In the genomic region with DNA sequence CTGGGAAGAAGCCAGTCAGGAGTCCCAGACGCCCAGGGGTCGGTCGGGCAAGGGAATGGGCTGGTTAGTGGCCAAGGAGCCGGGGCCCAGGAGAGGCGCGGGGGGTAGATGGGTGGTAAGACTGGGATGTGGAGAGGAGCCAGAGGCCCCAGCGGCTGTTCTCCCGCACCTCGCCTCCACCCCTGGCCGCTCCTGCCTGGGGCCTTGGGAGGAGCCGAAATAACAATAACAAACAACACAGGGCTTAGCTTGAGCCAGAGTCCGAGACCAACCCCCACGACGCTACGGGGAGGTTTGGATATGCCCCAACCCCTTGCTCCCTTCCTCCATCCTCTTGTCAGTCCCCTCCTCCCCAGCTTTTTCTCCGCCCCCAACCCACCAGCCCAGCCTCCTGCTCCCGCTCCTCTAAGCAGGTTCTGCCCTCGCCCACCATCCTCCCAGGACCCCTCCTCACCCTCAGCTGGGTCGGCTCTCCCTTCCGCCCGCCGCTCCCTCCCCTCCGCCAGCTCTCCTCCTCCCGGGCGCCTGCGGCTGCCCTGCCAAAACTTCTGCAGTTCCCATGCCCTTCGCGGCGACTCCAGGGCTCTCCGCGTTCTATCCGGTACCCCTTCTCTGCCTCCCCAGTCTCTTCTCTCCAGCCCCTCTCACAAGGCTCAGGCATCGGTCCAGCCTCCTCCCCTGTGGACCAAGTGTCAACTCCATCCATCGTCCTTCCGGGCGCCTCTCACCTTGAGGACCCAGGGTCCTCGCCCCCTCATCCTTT, we compare ENCODE assay signal across 2 cellular contexts.
TF ChIP-seq lines count a peak whose summit lies in the region.

No MANE protein-coding gene starts in this region.

TF ChIP-seq in endothelial cell of umbilical vein, 7 proteins besides CTCF, POLR2A, EP300 and RAD21:
- TF ChIP-seq EZH2 (IDR thresholded peaks at IDR 0.05; ENCODE audit: borderline replicate concordance, low read depth, low read length, severe bottlenecking) (peak; percentile 75), GATA2 (IDR thresholded peaks at IDR 0.05; ENCODE audit: insufficient read depth, insufficient read length, low read depth, low read length) (no peak), MYC (IDR thresholded peaks at IDR 0.05; ENCODE audit: low read depth, low read length) (no peak)

TF ChIP-seq in neural cell, 6 proteins besides CTCF, POLR2A, EP300 and RAD21:
- TF ChIP-seq MXI1 (conservative IDR thresholded peaks at IDR 0.05; ENCODE audit: poor library complexity, severe bottlenecking) (no peak), POLR2AphosphoS5 (IDR thresholded peaks at IDR 0.05) (no peak), SMC3 (conservative IDR thresholded peaks at IDR 0.05; ENCODE audit: poor library complexity) (no peak)
TF ChIP-seq in neural cell: peak in this region for 0.
